11 cellular contexts compared by ENCODE assay signal in genomic region chr7:98203261-98203963, GRCh38. TPM values are rescaled to one million over a fixed set of nuclear protein-coding genes. Genes with fewer than 3 reads are reported as not detected.
DNase-seq lines count a peak whose midpoint lies in the region; ATAC-seq and TF ChIP-seq lines count a peak whose summit lies in the region.
"Had no signal": no experiment of that assay in that cellular context is flagged by ENCODE, and none has a peak within 500 bp of the region (broad histone marks: within the 10 kb centered on the region; RNA-seq: fewer than 3 reads in every experiment).

No MANE protein-coding gene starts in this region.

- peak; percentile 54 for DNase-seq in activated CD8-positive, alpha-beta T cell treated with anti-CD3 and anti-CD28 coated beads for 36 hours
- no peak for DNase-seq in activated CD8-positive, alpha-beta T cell treated with anti-CD3 and anti-CD28 coated beads, Interleukin-2, amount 10 ng/mL, durations not matched to agents 7 days and 5 days
- no peak for DNase-seq in stimulated activated effector memory CD8-positive, alpha-beta T cell treated with anti-CD3 and anti-CD28 coated beads, Interleukin-12 subunit alpha, Interleukin-12 subunit beta, amount 100 ng/mL, for 72 hours (ENCODE audit: low spot score in 2 of 2)
- DNase-seq in cerebellar cortex (ENCODE audit: low spot score), result no peak
- DNase-seq in medulla oblongata (ENCODE audit: extremely low spot score), result no peak
- DNase-seq in NCI-H524 treated with DMSO at 0.1 percent for 48 hours (lab: John Stamatoyannopoulos, UW), result no peak
- DNase-seq: NCI-H1417 had no signal

- H3K27ac Mint-ChIP-seq in activated CD8-positive, alpha-beta T cell treated with anti-CD3 and anti-CD28 coated beads for 36 hours, result peak overlapping the region; percentile 91
- no peak overlapping the region for H3K27ac Mint-ChIP-seq in activated CD8-positive, alpha-beta T cell treated with anti-CD3 and anti-CD28 coated beads, Interleukin-2, amount 10 ng/mL, durations not matched to agents 7 days and 5 days
- H3K27ac Mint-ChIP-seq in stimulated activated effector memory CD8-positive, alpha-beta T cell treated with anti-CD3 and anti-CD28 coated beads, Interleukin-12 subunit alpha, Interleukin-12 subunit beta, amount 100 ng/mL, for 72 hours, result no peak overlapping the region

- peaks cover 53% of the 10 kb centered on the region for H3K4me1 Mint-ChIP-seq in activated CD8-positive, alpha-beta T cell treated with anti-CD3 and anti-CD28 coated beads for 36 hours (ENCODE audit: low read depth)
- H3K4me1 Mint-ChIP-seq in activated CD8-positive, alpha-beta T cell treated with anti-CD3 and anti-CD28 coated beads, Interleukin-2, amount 10 ng/mL, durations not matched to agents 7 days and 5 days (ENCODE audit: low read depth), result peaks cover 47% of the 10 kb centered on the region
- H3K4me1 Mint-ChIP-seq in stimulated activated effector memory CD8-positive, alpha-beta T cell treated with anti-CD3 and anti-CD28 coated beads, Interleukin-12 subunit alpha, Interleukin-12 subunit beta, amount 100 ng/mL, for 72 hours, result peaks cover 33% of the 10 kb centered on the region

- POLR2A ChIA-PET in activated CD8-positive, alpha-beta T cell treated with anti-CD3 and anti-CD28 coated beads for 36 hours (lab: Charles Lee), result interaction anchor here (0.7 to 1.6 kb wide), 4 partner anchors 8 to 331 kb away, joined by 3 to 4 read pairs (median 3); partner anchors contain the start of gene BHLHA15
- POLR2A ChIA-PET in activated CD8-positive, alpha-beta T cell treated with anti-CD3 and anti-CD28 coated beads, Interleukin-2, amount 10 ng/mL, durations not matched to agents 7 days and 5 days (lab: Charles Lee), result interaction anchor here (0.6 to 2.1 kb wide), 5 partner anchors 9 to 72 kb away, joined by 3 to 10 read pairs (median 5); partner anchors contain the start of gene TECPR1

- peak overlapping the region; percentile 69 for H3K4me3 Mint-ChIP-seq in activated CD8-positive, alpha-beta T cell treated with anti-CD3 and anti-CD28 coated beads for 36 hours
- no peak overlapping the region for H3K4me3 Mint-ChIP-seq in activated CD8-positive, alpha-beta T cell treated with anti-CD3 and anti-CD28 coated beads, Interleukin-2, amount 10 ng/mL, durations not matched to agents 7 days and 5 days
- peak overlapping the region; percentile 59 for H3K4me3 Mint-ChIP-seq in stimulated activated effector memory CD8-positive, alpha-beta T cell treated with anti-CD3 and anti-CD28 coated beads, Interleukin-12 subunit alpha, Interleukin-12 subunit beta, amount 100 ng/mL, for 72 hours

- H3K36me3 Mint-ChIP-seq in activated CD8-positive, alpha-beta T cell treated with anti-CD3 and anti-CD28 coated beads for 36 hours (ENCODE audit: low read depth), result peaks cover 35% of the 10 kb centered on the region
- H3K36me3 Mint-ChIP-seq in activated CD8-positive, alpha-beta T cell treated with anti-CD3 and anti-CD28 coated beads, Interleukin-2, amount 10 ng/mL, durations not matched to agents 7 days and 5 days (ENCODE audit: low read depth), result peaks cover 33% of the 10 kb centered on the region
- H3K36me3 Mint-ChIP-seq in stimulated activated effector memory CD8-positive, alpha-beta T cell treated with anti-CD3 and anti-CD28 coated beads, Interleukin-12 subunit alpha, Interleukin-12 subunit beta, amount 100 ng/mL, for 72 hours, result peaks cover 49% of the 10 kb centered on the region

- intact Hi-C loops in activated CD8-positive, alpha-beta T cell treated with anti-CD3 and anti-CD28 coated beads for 36 hours (cut with micrococcal nuclease), result no loop called here

- no peak for ATAC-seq in activated CD8-positive, alpha-beta T cell treated with anti-CD3 and anti-CD28 coated beads for 36 hours
- ATAC-seq in activated CD8-positive, alpha-beta T cell treated with anti-CD3 and anti-CD28 coated beads, Interleukin-2, amount 10 ng/mL, durations not matched to agents 7 days and 5 days, result no peak
- ATAC-seq in GM21717 (IDR thresholded peaks at IDR 0.05; ENCODE audit: unreplicated experiment) (peak; percentile 41), HG03558 (IDR thresholded peaks at IDR 0.05; ENCODE audit: extremely low read depth, unreplicated experiment) (peak; percentile 20)
- peak; percentile 35 for ATAC-seq in stimulated activated effector memory CD8-positive, alpha-beta T cell treated with anti-CD3 and anti-CD28 coated beads, Interleukin-12 subunit alpha, Interleukin-12 subunit beta, amount 100 ng/mL, for 72 hours
- ATAC-seq: A549 had no signal

- H3K9me3 Mint-ChIP-seq in activated CD8-positive, alpha-beta T cell treated with anti-CD3 and anti-CD28 coated beads for 36 hours, result peaks cover 4% of the 10 kb centered on the region
- H3K9me3 Mint-ChIP-seq in activated CD8-positive, alpha-beta T cell treated with anti-CD3 and anti-CD28 coated beads, Interleukin-2, amount 10 ng/mL, durations not matched to agents 7 days and 5 days (ENCODE audit: insufficient read depth), result no peaks in the 10 kb centered on the region
- no peaks in the 10 kb centered on the region for H3K9me3 Mint-ChIP-seq in stimulated activated effector memory CD8-positive, alpha-beta T cell treated with anti-CD3 and anti-CD28 coated beads, Interleukin-12 subunit alpha, Interleukin-12 subunit beta, amount 100 ng/mL, for 72 hours

- no peaks in the 10 kb centered on the region for H3K27me3 Mint-ChIP-seq in activated CD8-positive, alpha-beta T cell treated with anti-CD3 and anti-CD28 coated beads for 36 hours
- H3K27me3 Mint-ChIP-seq in activated CD8-positive, alpha-beta T cell treated with anti-CD3 and anti-CD28 coated beads, Interleukin-2, amount 10 ng/mL, durations not matched to agents 7 days and 5 days (ENCODE audit: low read depth), result no peaks in the 10 kb centered on the region

- no peak for TF ChIP-seq CTCF in activated CD8-positive, alpha-beta T cell treated with anti-CD3 and anti-CD28 coated beads for 36 hours (IDR thresholded peaks at IDR 0.05)

- CTCF ChIA-PET in activated CD8-positive, alpha-beta T cell treated with anti-CD3 and anti-CD28 coated beads for 36 hours (lab: Charles Lee), result interaction anchor here (0.8 to 1.7 kb wide), 7 partner anchors 12 to 182 kb away, joined by 3 to 6 read pairs (median 4); no protein-coding TSS in a partner anchor
- CTCF ChIA-PET in activated CD8-positive, alpha-beta T cell treated with anti-CD3 and anti-CD28 coated beads, Interleukin-2, amount 10 ng/mL, durations not matched to agents 7 days and 5 days (lab: Charles Lee), result interaction anchor here (1.2 to 3.2 kb wide), 4 partner anchors 38 to 182 kb away, joined by 3 to 15 read pairs (median 6); no protein-coding TSS in a partner anchor

RNA-seq across cellular contexts. Expression of gene BHLHA15, which starts 7.8 kb away (rescaled TPM):
- total RNA-seq in activated CD8-positive, alpha-beta T cell treated with anti-CD3 and anti-CD28 coated beads for 36 hours, result under 1 TPM in 1 of 2 experiments, not detected in 1; 0.94 TPM
- not detected for total RNA-seq in activated CD8-positive, alpha-beta T cell treated with anti-CD3 and anti-CD28 coated beads, Interleukin-2, amount 10 ng/mL, durations not matched to agents 7 days and 5 days
- total RNA-seq: osteoblast had no signal

RNA-seq across cellular contexts. Expression of gene TECPR1, which starts 48.6 kb away (rescaled TPM):
- 10 to 100 TPM; 25.6 to 25.7 TPM for total RNA-seq in activated CD8-positive, alpha-beta T cell treated with anti-CD3 and anti-CD28 coated beads for 36 hours
- total RNA-seq in activated CD8-positive, alpha-beta T cell treated with anti-CD3 and anti-CD28 coated beads, Interleukin-2, amount 10 ng/mL, durations not matched to agents 7 days and 5 days, result 10 to 100 TPM; 49.3 to 55.9 TPM

Comparison
In these comparisons a context has a peak if more than half of its experiments do, and no peak if none do; other contexts are left out.
1. ATAC-seq: peak in GM21717 (single experiment), HG03558 (single experiment) and stimulated activated effector memory CD8-positive, alpha-beta T cell treated with anti-CD3 and anti-CD28 coated beads, Interleukin-12 subunit alpha, Interleukin-12 subunit beta, amount 100 ng/mL, for 72 hours (single experiment); none in activated CD8-positive, alpha-beta T cell treated with anti-CD3 and anti-CD28 coated beads for 36 hours (single experiment) and activated CD8-positive, alpha-beta T cell treated with anti-CD3 and anti-CD28 coated beads, Interleukin-2, amount 10 ng/mL, durations not matched to agents 7 days and 5 days (single experiment).